In the genomic region with DNA sequence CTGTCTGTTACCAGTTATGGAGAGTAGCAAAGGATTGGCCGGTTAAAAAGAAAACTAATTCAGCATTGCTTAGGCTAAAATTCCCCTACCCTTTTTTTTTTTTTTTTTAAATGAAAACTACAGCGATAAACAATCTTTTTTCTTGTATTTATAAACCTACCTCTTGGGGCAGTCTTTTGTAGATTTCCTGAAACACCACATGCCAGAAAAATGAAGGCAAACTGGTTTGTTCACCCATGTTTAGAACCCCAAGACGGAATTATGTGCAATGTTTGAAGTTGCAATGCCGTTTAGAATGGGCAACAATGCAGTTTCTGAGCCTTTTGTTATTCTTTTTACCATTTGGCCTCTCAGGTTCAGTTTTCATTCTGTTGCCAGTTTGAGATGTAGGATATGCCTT, we compare ENCODE assay signal across 13 cellular contexts. TPM values are rescaled to one million over a fixed set of nuclear protein-coding genes. Genes with fewer than 3 reads are reported as not detected.
DNase-seq lines count a peak whose midpoint lies in the region; TF ChIP-seq lines count a peak whose summit lies in the region.
"Had no signal": no experiment of that assay in that cellular context is flagged by ENCODE, and none has a peak within 500 bp of the region (broad histone marks: within the 10 kb centered on the region; RNA-seq: fewer than 3 reads in every experiment).

No MANE protein-coding gene starts in this region.

- peaks cover 93% of the 10 kb centered on the region for H3K4me1 Mint-ChIP-seq in activated naive CD4-positive, alpha-beta T cell treated with anti-CD3 and anti-CD28 coated beads, Interleukin-2, amount 50 U/mL, for 24 hours
- H3K4me1 Mint-ChIP-seq in activated naive CD4-positive, alpha-beta T cell treated with anti-CD3 and anti-CD28 coated beads, Interleukin-2, amount 10 ng/mL, durations not matched to agents 7 days and 5 days = peaks cover 68% of the 10 kb centered on the region

- no peak for DNase-seq in activated naive CD4-positive, alpha-beta T cell treated with anti-CD3 and anti-CD28 coated beads, Interleukin-2, amount 10 ng/mL, durations not matched to agents 7 days and 5 days
- DNase-seq in left kidney (ENCODE audit: low read depth, low spot score) (peak; percentile 81), thyroid gland (peak; percentile 28 to 41), iPS-NIHi11 (ENCODE audit: low spot score) (no peak), NCI-H345 treated with DMSO at 0.1 percent for 48 hours (lab: John Stamatoyannopoulos, UW; ENCODE audit: unreplicated experiment) (no peak), foreskin fibroblast (no peak)
- DNase-seq: activated naive CD8-positive, alpha-beta T cell treated with anti-CD3 and anti-CD28 coated beads, Interleukin-2, amount 10 ng/mL, durations not matched to agents 7 days and 5 days; GDM1; NCI-H1048; NCI-H69; stimulated activated naive B cell treated with anti-CD40 and anti-IgM and Interleukin-4, amounts not matched to agents 10 μg/mL and 1 μg/mL and 100 μg/mL, for 72 hours had no signal

- H3K4me3 ChIP-seq in thyroid gland (replicated peaks in 1 of 3) (no peak overlapping the region), foreskin fibroblast (ENCODE audit: low read depth in 1 of 2, low read length in 2 of 2) (no peak overlapping the region)

- CTCF ChIA-PET in activated naive CD4-positive, alpha-beta T cell treated with anti-CD3 and anti-CD28 coated beads, Interleukin-2, amount 10 ng/mL, durations not matched to agents 7 days and 5 days (lab: Charles Lee) = interaction anchor here (2.8 kb wide), 1 partner anchor 13 kb away, joined by 6 read pairs; no protein-coding TSS in a partner anchor

- H3K27me3 ChIP-seq in thyroid gland = no peaks in the 10 kb centered on the region

- H3K27ac Mint-ChIP-seq in activated naive CD4-positive, alpha-beta T cell treated with anti-CD3 and anti-CD28 coated beads, Interleukin-2, amount 50 U/mL, for 24 hours = no peak overlapping the region
- H3K27ac Mint-ChIP-seq in activated naive CD4-positive, alpha-beta T cell treated with anti-CD3 and anti-CD28 coated beads, Interleukin-2, amount 10 ng/mL, durations not matched to agents 7 days and 5 days = no peak overlapping the region
- H3K27ac Mint-ChIP-seq: activated naive CD8-positive, alpha-beta T cell treated with anti-CD3 and anti-CD28 coated beads, Interleukin-2, amount 10 ng/mL, durations not matched to agents 7 days and 5 days; stimulated activated naive B cell treated with anti-CD40 and anti-IgM and Interleukin-4, amounts not matched to agents 10 μg/mL and 1 μg/mL and 100 μg/mL, for 72 hours had no signal

- H3K27ac ChIP-seq in VCaP (peak overlapping the region; percentile 59), thyroid gland (peak overlapping the region; percentile 88 to 96 (median 93))

- no peaks in the 10 kb centered on the region for H3K9me3 Mint-ChIP-seq in activated naive CD4-positive, alpha-beta T cell treated with anti-CD3 and anti-CD28 coated beads, Interleukin-2, amount 50 U/mL, for 24 hours
- no peaks in the 10 kb centered on the region for H3K9me3 Mint-ChIP-seq in activated naive CD4-positive, alpha-beta T cell treated with anti-CD3 and anti-CD28 coated beads, Interleukin-2, amount 10 ng/mL, durations not matched to agents 7 days and 5 days
- H3K9me3 Mint-ChIP-seq: activated naive CD8-positive, alpha-beta T cell treated with anti-CD3 and anti-CD28 coated beads, Interleukin-2, amount 10 ng/mL, durations not matched to agents 7 days and 5 days; stimulated activated naive B cell treated with anti-CD40 and anti-IgM and Interleukin-4, amounts not matched to agents 10 μg/mL and 1 μg/mL and 100 μg/mL, for 72 hours had no signal

- intact Hi-C loops in thyroid gland (cut with DNase I) = no loop called here

- H3K4me1 ChIP-seq in thyroid gland = peaks cover 78 to 82% of the 10 kb centered on the region in 2 donors

- 29 to 32% methylated on average over 4 of the region's 4 CpGs for WGBS in thyroid gland, 2 donors

- no peaks in the 10 kb centered on the region for H3K36me3 ChIP-seq in thyroid gland

- TF ChIP-seq CTCF in VCaP (conservative IDR thresholded peaks at IDR 0.05) (peak; percentile 33), thyroid gland (IDR thresholded peaks at IDR 0.05) (peak in 3 of 6 experiments; percentile 22 to 41 (median 33)), foreskin fibroblast (IDR thresholded peaks at IDR 0.05; ENCODE audit: low read depth, low read length) (no peak)

- peak overlapping the region; percentile 6 for H3K4me3 Mint-ChIP-seq in activated naive CD4-positive, alpha-beta T cell treated with anti-CD3 and anti-CD28 coated beads, Interleukin-2, amount 50 U/mL, for 24 hours
- H3K4me3 Mint-ChIP-seq in activated naive CD4-positive, alpha-beta T cell treated with anti-CD3 and anti-CD28 coated beads, Interleukin-2, amount 10 ng/mL, durations not matched to agents 7 days and 5 days = no peak overlapping the region
- H3K4me3 Mint-ChIP-seq: activated naive CD8-positive, alpha-beta T cell treated with anti-CD3 and anti-CD28 coated beads, Interleukin-2, amount 10 ng/mL, durations not matched to agents 7 days and 5 days; stimulated activated naive B cell treated with anti-CD40 and anti-IgM and Interleukin-4, amounts not matched to agents 10 μg/mL and 1 μg/mL and 100 μg/mL, for 72 hours had no signal

- no peaks in the 10 kb centered on the region for H3K27me3 Mint-ChIP-seq in activated naive CD4-positive, alpha-beta T cell treated with anti-CD3 and anti-CD28 coated beads, Interleukin-2, amount 50 U/mL, for 24 hours
- H3K27me3 Mint-ChIP-seq in activated naive CD4-positive, alpha-beta T cell treated with anti-CD3 and anti-CD28 coated beads, Interleukin-2, amount 10 ng/mL, durations not matched to agents 7 days and 5 days = no peaks in the 10 kb centered on the region
- H3K27me3 Mint-ChIP-seq: activated naive CD8-positive, alpha-beta T cell treated with anti-CD3 and anti-CD28 coated beads, Interleukin-2, amount 10 ng/mL, durations not matched to agents 7 days and 5 days; stimulated activated naive B cell treated with anti-CD40 and anti-IgM and Interleukin-4, amounts not matched to agents 10 μg/mL and 1 μg/mL and 100 μg/mL, for 72 hours had no signal

- peaks cover 3% of the 10 kb centered on the region for H3K36me3 Mint-ChIP-seq in activated naive CD4-positive, alpha-beta T cell treated with anti-CD3 and anti-CD28 coated beads, Interleukin-2, amount 50 U/mL, for 24 hours
- peaks cover 9% of the 10 kb centered on the region for H3K36me3 Mint-ChIP-seq in activated naive CD4-positive, alpha-beta T cell treated with anti-CD3 and anti-CD28 coated beads, Interleukin-2, amount 10 ng/mL, durations not matched to agents 7 days and 5 days

- TF ChIP-seq POLR2A in thyroid gland (IDR thresholded peaks at IDR 0.05) = peak in 1 of 2 donors; percentile 49

- H3K9me3 ChIP-seq in thyroid gland = no peaks in the 10 kb centered on the region

RNA-seq across cellular contexts. Expression of a gene that starts 59.1 kb away (rescaled TPM):
- total RNA-seq in thyroid gland = 10 to 100 TPM; 39.5 to 63.9 (median 45.4) TPM

Comparison
In these comparisons a context has a peak if more than half of its experiments do, and no peak if none do; other contexts are left out.
1. DNase-seq: peak in left kidney (single experiment) and thyroid gland (2 of 2); none in activated naive CD4-positive, alpha-beta T cell treated with anti-CD3 and anti-CD28 coated beads, Interleukin-2, amount 10 ng/mL, durations not matched to agents 7 days and 5 days (single experiment), iPS-NIHi11 (single experiment), NCI-H345 treated with DMSO at 0.1 percent for 48 hours (single experiment) and foreskin fibroblast (0 of 2).